Comparison of ENCODE assay signal across 27 cellular contexts in genomic region chr20:46594725-46595124, GRCh38. TPM values are rescaled to one million over a fixed set of nuclear protein-coding genes. Genes with fewer than 3 reads are reported as not detected.
DNase-seq lines count a peak whose midpoint lies in the region; ATAC-seq, FAIRE-seq and TF ChIP-seq lines count a peak whose summit lies in the region.
"Had no signal": no experiment of that assay in that cellular context is flagged by ENCODE, and none has a peak within 500 bp of the region (broad histone marks: within the 10 kb centered on the region; RNA-seq: fewer than 3 reads in every experiment).

No MANE protein-coding gene starts in this region.

- H3K36me3 Mint-ChIP-seq in stimulated activated effector memory CD8-positive, alpha-beta T cell treated with anti-CD3 and anti-CD28 coated beads, Interleukin-12 subunit alpha, Interleukin-12 subunit beta, amount 100 ng/mL, for 72 hours: no peaks in the 10 kb centered on the region
- H3K36me3 Mint-ChIP-seq: CD14-positive monocyte had no signal

- peaks cover 16% of the 10 kb centered on the region for H3K4me1 ChIP-seq in HepG2 (ENCODE audit: insufficient read depth, low read length)
- H3K4me1 ChIP-seq in right lobe of liver: no peaks in the 10 kb centered on the region
- H3K4me1 ChIP-seq in foreskin keratinocyte: no peaks in the 10 kb centered on the region
- H3K4me1 ChIP-seq: A549; BE2C; BLaER1 treated with 17β-estradiol and CSF1 and Interleukin-3, amounts not matched to agents 10 nM and 100 nM; HAP-1 had no signal

- TF ChIP-seq POLR2A in HepG2 (IDR thresholded peaks at IDR 0.05; ENCODE audit: insufficient read depth in 1 of 2, low read depth in 2 of 2, low read length in 2 of 2) (no peak), right lobe of liver (IDR thresholded peaks at IDR 0.05) (no peak)

- 92% methylated on average over 2 of the region's 2 CpGs for WGBS in HepG2 (ENCODE audit: low lambda C conversion rate)
- WGBS in right lobe of liver (ENCODE audit: insufficient coverage, low coverage, low lambda C conversion rate, missing lambda C conversion rate): 42% methylated on average over 2 of the region's 2 CpGs

- TF ChIP-seq CTCF in HepG2 (CRISPR knock-in tag; IDR thresholded peaks at IDR 0.05): no peak
- TF ChIP-seq CTCF in right lobe of liver (IDR thresholded peaks at IDR 0.05): no peak
- TF ChIP-seq CTCF in foreskin keratinocyte (conservative IDR thresholded peaks at IDR 0.05): no peak

- H3K4me2 ChIP-seq in HepG2 (ENCODE audit: low read depth, low read length): no peak overlapping the region
- H3K4me2 ChIP-seq: A549; BLaER1 treated with 17β-estradiol and CSF1 and Interleukin-3, amounts not matched to agents 10 nM and 100 nM had no signal

- TSS peak; percentile 11 for BruUV-seq in HepG2 (replicated peaks; lab: Mats Ljungman, UMichigan)

- H3K4me1 Mint-ChIP-seq in stimulated activated effector memory CD8-positive, alpha-beta T cell treated with anti-CD3 and anti-CD28 coated beads, Interleukin-12 subunit alpha, Interleukin-12 subunit beta, amount 100 ng/mL, for 72 hours: no peaks in the 10 kb centered on the region
- H3K4me1 Mint-ChIP-seq: CD14-positive monocyte had no signal

- POLR2A ChIA-PET in HepG2 (lab: Yijun Ruan, JAX): no interaction called here

- H3K36me3 ChIP-seq in HepG2 (replicated peaks in 1 of 2; ENCODE audit: control insufficient read depth in 1 of 2, insufficient read depth in 2 of 2, low read length in 2 of 2): peaks cover 2 to 17% of the 10 kb centered on the region in 2 experiments; a peak in 3 of 5 replicates
- H3K36me3 ChIP-seq in right lobe of liver: no peaks in the 10 kb centered on the region
- H3K36me3 ChIP-seq: BE2C; BLaER1 treated with 17β-estradiol and CSF1 and Interleukin-3, amounts not matched to agents 10 nM and 100 nM; HAP-1 had no signal

- H3K27ac Mint-ChIP-seq in stimulated activated effector memory CD8-positive, alpha-beta T cell treated with anti-CD3 and anti-CD28 coated beads, Interleukin-12 subunit alpha, Interleukin-12 subunit beta, amount 100 ng/mL, for 72 hours: no peak overlapping the region
- H3K27ac Mint-ChIP-seq: CD14-positive monocyte; CD4-positive, alpha-beta T cell; HFFc6 had no signal

- CTCF ChIA-PET in HepG2 (lab: Yijun Ruan, JAX; ENCODE audit: low intra/inter-chr PET ratio, low total read pairs): no interaction called here

- no peaks in the 10 kb centered on the region for H3K79me2 ChIP-seq in HepG2 (ENCODE audit: insufficient read depth, low read length)

- TF ChIP-seq EP300 in HepG2 (IDR thresholded peaks at IDR 0.05; ENCODE audit: low read depth in 2 of 2, low read length in 2 of 2) (no peak), HepG2 (CRISPR knock-in tag; IDR thresholded peaks at IDR 0.05; ENCODE audit: borderline replicate concordance) (no peak)

- in situ Hi-C loops in HepG2 (cut with HindIII; ENCODE audit: extremely low pct_ligation_motif_present, low pct_unique_long_range_greater_than_20kb): no loop called here

- TF ChIP-seq RAD21 in HepG2 (CRISPR knock-in tag; IDR thresholded peaks at IDR 0.05): no peak

- H3K4me3 ChIP-seq in HepG2 (replicated peaks in 1 of 3; ENCODE audit: insufficient read depth in 1 of 3, low read depth in 2 of 3, low read length in 3 of 3): no peak overlapping the region
- no peak overlapping the region for H3K4me3 ChIP-seq in right lobe of liver
- H3K4me3 ChIP-seq: A549; BLaER1 treated with 17β-estradiol and CSF1 and Interleukin-3, amounts not matched to agents 10 nM and 100 nM; HAP-1 had no signal

- FAIRE-seq in HepG2 (lab: Jason Lieb, UNC): no peak
- FAIRE-seq: A549, GM12891, GM18507, H54 had no signal

- no peak overlapping the region for H3K4me3 Mint-ChIP-seq in stimulated activated effector memory CD8-positive, alpha-beta T cell treated with anti-CD3 and anti-CD28 coated beads, Interleukin-12 subunit alpha, Interleukin-12 subunit beta, amount 100 ng/mL, for 72 hours
- H3K4me3 Mint-ChIP-seq: CD14-positive monocyte; CD4-positive, alpha-beta T cell; HFFc6 had no signal

- H3K27ac ChIP-seq in HepG2 (ENCODE audit: extremely low read length, insufficient read depth, low read length): no peak overlapping the region
- H3K27ac ChIP-seq in right lobe of liver: no peak overlapping the region
- no peak overlapping the region for H3K27ac ChIP-seq in foreskin keratinocyte
- H3K27ac ChIP-seq: A549; BLaER1 treated with 17β-estradiol and CSF1 and Interleukin-3, amounts not matched to agents 10 nM and 100 nM had no signal

- ATAC-seq in HepG2: no peak
- no peak for ATAC-seq in right lobe of liver
- peak; percentile 46 for ATAC-seq in stimulated activated effector memory CD8-positive, alpha-beta T cell treated with anti-CD3 and anti-CD28 coated beads, Interleukin-12 subunit alpha, Interleukin-12 subunit beta, amount 100 ng/mL, for 72 hours
- no peak for ATAC-seq in foreskin keratinocyte
- ATAC-seq: A549 had no signal

- no peaks in the 10 kb centered on the region for H3K27me3 ChIP-seq in HepG2 (ENCODE audit: control insufficient read depth in 1 of 2, insufficient read depth in 2 of 2, low read length in 2 of 2)
- no peaks in the 10 kb centered on the region for H3K27me3 ChIP-seq in right lobe of liver
- H3K27me3 ChIP-seq in foreskin keratinocyte: no peaks in the 10 kb centered on the region
- H3K27me3 ChIP-seq: BLaER1 treated with 17β-estradiol and CSF1 and Interleukin-3, amounts not matched to agents 10 nM and 100 nM had no signal

- H2AFZ ChIP-seq in HepG2 (ENCODE audit: low read length): no peak overlapping the region

- H3K9me3 ChIP-seq in HepG2 (ENCODE audit: low read length) (no peaks in the 10 kb centered on the region), right lobe of liver (no peaks in the 10 kb centered on the region)
- H3K9me3 ChIP-seq: A549, BE2C, HAP-1 had no signal

- no peaks in the 10 kb centered on the region for H4K20me1 ChIP-seq in HepG2 (ENCODE audit: insufficient read depth, low read length)
- H4K20me1 ChIP-seq: BLaER1 treated with 17β-estradiol and CSF1 and Interleukin-3, amounts not matched to agents 10 nM and 100 nM had no signal

- H3K9me3 Mint-ChIP-seq in stimulated activated effector memory CD8-positive, alpha-beta T cell treated with anti-CD3 and anti-CD28 coated beads, Interleukin-12 subunit alpha, Interleukin-12 subunit beta, amount 100 ng/mL, for 72 hours: no peaks in the 10 kb centered on the region
- H3K9me3 Mint-ChIP-seq: CD14-positive monocyte; CD4-positive, alpha-beta T cell; HFFc6 had no signal

- H3K9ac ChIP-seq in HepG2 (ENCODE audit: insufficient read depth, low read depth, low read length): no peak overlapping the region
- H3K9ac ChIP-seq: BLaER1 treated with 17β-estradiol and CSF1 and Interleukin-3, amounts not matched to agents 10 nM and 100 nM had no signal

- DNase-seq in HepG2 (ENCODE audit: low spot score): no peak
- no peak for DNase-seq in right lobe of liver
- peak; percentile 50 for DNase-seq in NCI-H526 treated with DMSO at 0.1 percent for 48 hours (lab: John Stamatoyannopoulos, UW)
- DNase-seq in stimulated activated effector memory CD8-positive, alpha-beta T cell treated with anti-CD3 and anti-CD28 coated beads, Interleukin-12 subunit alpha, Interleukin-12 subunit beta, amount 100 ng/mL, for 72 hours (ENCODE audit: low spot score in 2 of 2): no peak
- no peak for DNase-seq in NK-92 (lab: John Stamatoyannopoulos, UW; ENCODE audit: unreplicated experiment)
- no peak for DNase-seq in foreskin keratinocyte
- DNase-seq: 8988T; ACHN; AML-193; BE2C; Calu3; CD4-positive, alpha-beta T cell; COR-L47; DMS53; DMS79 treated with DMSO at 0.1 percent for 48 hours; GF-D8; GOT3; HFFc6 had no signal

- intact Hi-C loops in HepG2 (cut with micrococcal nuclease; ENCODE audit: unreplicated experiment): no loop called here
- intact Hi-C loops in right lobe of liver (cut with DNase I): no loop called here

RNA-seq across cellular contexts. Expression of gene OCSTAMP, which starts 44.3 kb away (rescaled TPM):
- total RNA-seq in HepG2 (2016; rRNA removed; fragmentation: Illumina TruSeq; extraction: Trizol) (not detected in 2 replicates), right lobe of liver (not detected), foreskin keratinocyte (not detected in 2 replicates)
- not detected in 2 replicates for total RNA-seq in HepG2 (2016; cell fraction: cytosol; rRNA removed; fragmentation: Illumina TruSeq; extraction: Trizol; ENCODE audit: low read depth)
- total RNA-seq in HepG2 (2016; cell fraction: insoluble cytoplasmic fraction; rRNA removed; fragmentation: Illumina TruSeq; extraction: Trizol): not detected in 2 replicates
- not detected in 2 replicates for total RNA-seq in HepG2 (2016; cell fraction: membrane; rRNA removed; fragmentation: Illumina TruSeq; extraction: Trizol)
- total RNA-seq in HepG2 (2016; cell fraction: nucleus; rRNA removed; fragmentation: Illumina TruSeq; extraction: Trizol): not detected in 2 replicates
- polyA plus RNA-seq in HepG2 (2011; rRNA removed) (not detected in 2 replicates), foreskin keratinocyte (not detected in 2 replicates)
- polyA plus RNA-seq in HepG2 (2011; cell fraction: cytosol; rRNA removed): not detected in 2 replicates
- not detected in 2 replicates for polyA plus RNA-seq in HepG2 (2011; cell fraction: nucleus; rRNA removed)
- polyA plus RNA-seq in HepG2 (2012): not detected in 2 replicates
- polyA plus RNA-seq in HepG2 (2016; cell fraction: cytosol; fragmentation: Illumina TruSeq; extraction: Trizol; ENCODE audit: low read depth): not detected in 2 replicates
- not detected in 2 replicates for polyA plus RNA-seq in HepG2 (2016; cell fraction: insoluble cytoplasmic fraction; fragmentation: Illumina TruSeq; extraction: Trizol; ENCODE audit: low read depth)
- not detected in 2 replicates for polyA plus RNA-seq in HepG2 (2016; cell fraction: membrane; fragmentation: Illumina TruSeq; extraction: Trizol; ENCODE audit: low read depth)
- not detected in 2 replicates for polyA plus RNA-seq in HepG2 (2016; cell fraction: nucleus; fragmentation: Illumina TruSeq; extraction: Trizol; ENCODE audit: insufficient read depth, low read depth)
- polyA minus RNA-seq in HepG2 (2011; rRNA and poly(A)+ RNA removed; ENCODE audit: low replicate concordance): not detected in 2 replicates
- not detected in 2 replicates for polyA minus RNA-seq in HepG2 (2011; cell fraction: cytosol; rRNA and poly(A)+ RNA removed)
- polyA minus RNA-seq in HepG2 (2011; cell fraction: nucleus; rRNA and poly(A)+ RNA removed): not detected in 2 replicates
- total RNA-seq: Calu3; CD4-positive, alpha-beta T cell; Daoy; G401; HFFc6 had no signal
- polyA plus RNA-seq: A549, CD14-positive monocyte had no signal

RNA-seq across cellular contexts. Expression of gene SLC13A3, which starts 56.5 kb away (rescaled TPM):
- total RNA-seq in HepG2 (2016; rRNA removed; fragmentation: Illumina TruSeq; extraction: Trizol) (27.9 and 66.5 TPM in 2 replicates), right lobe of liver (10 to 100 TPM in 3 of 6 experiments, 1 to 10 TPM in 3; 3.7 to 14.6 (median 9.3) TPM), foreskin keratinocyte (3.1 and 5.1 TPM in 2 replicates)
- total RNA-seq in HepG2 (2016; cell fraction: cytosol; rRNA removed; fragmentation: Illumina TruSeq; extraction: Trizol; ENCODE audit: low read depth): 23.8 and 30.4 TPM in 2 replicates
- 29.2 and 65.4 TPM in 2 replicates for total RNA-seq in HepG2 (2016; cell fraction: insoluble cytoplasmic fraction; rRNA removed; fragmentation: Illumina TruSeq; extraction: Trizol)
- total RNA-seq in HepG2 (2016; cell fraction: membrane; rRNA removed; fragmentation: Illumina TruSeq; extraction: Trizol): 25.6 and 35.7 TPM in 2 replicates
- total RNA-seq in HepG2 (2016; cell fraction: nucleus; rRNA removed; fragmentation: Illumina TruSeq; extraction: Trizol): 59.9 and 65.1 TPM in 2 replicates
- polyA plus RNA-seq in HepG2 (2011; rRNA removed) (63.3 and 76.0 TPM in 2 replicates), foreskin keratinocyte (4.6 and 5.3 TPM in 2 replicates)
- 40.8 and 74.9 TPM in 2 replicates for polyA plus RNA-seq in HepG2 (2011; cell fraction: cytosol; rRNA removed)
- polyA plus RNA-seq in HepG2 (2011; cell fraction: nucleus; rRNA removed): 88.1 and 138 TPM in 2 replicates
- polyA plus RNA-seq in HepG2 (2012): 42.2 and 59.1 TPM in 2 replicates
- 25.1 and 35.1 TPM in 2 replicates for polyA plus RNA-seq in HepG2 (2016; cell fraction: cytosol; fragmentation: Illumina TruSeq; extraction: Trizol; ENCODE audit: low read depth)
- polyA plus RNA-seq in HepG2 (2016; cell fraction: insoluble cytoplasmic fraction; fragmentation: Illumina TruSeq; extraction: Trizol; ENCODE audit: low read depth): 30.5 and 31.8 TPM in 2 replicates
- 24.6 and 30.2 TPM in 2 replicates for polyA plus RNA-seq in HepG2 (2016; cell fraction: membrane; fragmentation: Illumina TruSeq; extraction: Trizol; ENCODE audit: low read depth)
- polyA plus RNA-seq in HepG2 (2016; cell fraction: nucleus; fragmentation: Illumina TruSeq; extraction: Trizol; ENCODE audit: insufficient read depth, low read depth): 99.0 and 99.2 TPM in 2 replicates
- polyA minus RNA-seq in HepG2 (2011; rRNA and poly(A)+ RNA removed; ENCODE audit: low replicate concordance): 0.42 and 193 TPM in 2 replicates
- polyA minus RNA-seq in HepG2 (2011; cell fraction: cytosol; rRNA and poly(A)+ RNA removed): 32.3 and 43.5 TPM in 2 replicates
- 50.4 and 63.9 TPM in 2 replicates for polyA minus RNA-seq in HepG2 (2011; cell fraction: nucleus; rRNA and poly(A)+ RNA removed)
- total RNA-seq: Calu3, G401 had no signal
- polyA plus RNA-seq: CD14-positive monocyte had no signal
